In the genomic region with DNA sequence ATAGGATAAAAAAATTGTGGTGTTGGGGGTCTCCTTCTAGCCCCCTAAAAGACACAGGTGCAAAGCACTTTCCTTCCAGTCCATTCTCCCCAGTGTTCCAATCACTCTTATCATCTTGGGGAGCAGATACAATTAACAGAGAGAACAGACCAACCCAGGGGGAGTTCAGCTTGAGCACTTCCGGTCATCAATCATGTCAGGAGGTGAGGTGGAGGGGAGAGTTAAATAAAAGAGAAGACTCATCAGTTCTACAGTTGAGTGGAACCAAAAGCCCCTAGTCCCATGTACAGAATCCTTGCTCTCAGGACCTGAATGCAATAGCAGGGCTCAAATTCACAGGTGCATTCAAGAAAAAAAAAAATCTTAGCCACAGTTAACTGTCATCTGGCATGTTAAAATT, we compare ENCODE assay signal across 25 cellular contexts.
"Had no signal": no experiment of that assay in that cellular context is flagged by ENCODE, and none has a peak within 500 bp of the region (broad histone marks: within the 10 kb centered on the region; RNA-seq: fewer than 3 reads in every experiment).

No MANE protein-coding gene starts in this region.

- H3K9me3 ChIP-seq: ovary, sigmoid colon, testis had no signal

- H3K4me3 ChIP-seq: dorsolateral prefrontal cortex, esophagus muscularis mucosa, gastroesophageal sphincter, heart left ventricle, left ventricle myocardium inferior, lung, ovary, psoas muscle, sigmoid colon, testis, tibial artery had no signal

- DNase-seq: dorsolateral prefrontal cortex; effector CD4-positive, alpha-beta T cell; foreskin keratinocyte; heart left ventricle; hippocampal formation; left cardiac atrium; left ventricle myocardium inferior; natural killer cell; occipital lobe; ovary; posterior cingulate gyrus; psoas muscle; right cardiac atrium; sigmoid colon; stimulated activated CD4-positive, alpha-beta T cell treated with anti-CD3 and anti-CD28 coated beads, Interleukin-2, amount 100 ng/mL, for 24 hours; stimulated activated CD4-positive, alpha-beta T cell treated with anti-CD3 and anti-CD28 coated beads, Interleukin-4, amount 100 ng/mL, for 24 hours; stimulated activated naive CD8-positive, alpha-beta T cell treated with anti-CD3 and anti-CD28 coated beads, Interleukin-15, Interleukin-2, amounts not matched to agents 100 U/mL and 50 U/mL, for 24 hours; substantia nigra; testis; tibial artery had no signal

- H3K36me3 ChIP-seq: esophagus muscularis mucosa, gastroesophageal sphincter, heart left ventricle, left ventricle myocardium inferior, ovary, sigmoid colon, tibial artery had no signal

- FAIRE-seq: islet of Langerhans had no signal

- H3K27me3 ChIP-seq: dorsolateral prefrontal cortex, esophagus muscularis mucosa, foreskin keratinocyte, gastroesophageal sphincter, heart left ventricle, ovary, sigmoid colon, testis, tibial artery had no signal

- H3K4me1 ChIP-seq: esophagus muscularis mucosa, gastroesophageal sphincter, left ventricle myocardium inferior, psoas muscle, sigmoid colon, testis, tibial artery had no signal

- H3K27ac ChIP-seq: dorsolateral prefrontal cortex, esophagus muscularis mucosa, foreskin keratinocyte, gastroesophageal sphincter, heart left ventricle, left ventricle myocardium inferior, ovary, psoas muscle, sigmoid colon, testis, tibial artery had no signal

- ATAC-seq: foreskin keratinocyte; gastroesophageal sphincter; heart left ventricle; left cardiac atrium; natural killer cell; psoas muscle; right cardiac atrium; stimulated activated effector memory CD8-positive, alpha-beta T cell treated with anti-CD3 and anti-CD28 coated beads, Interleukin-12 subunit alpha, Interleukin-12 subunit beta, amount 100 ng/mL, for 72 hours; stimulated activated naive CD8-positive, alpha-beta T cell treated with anti-CD3 and anti-CD28 coated beads, Interleukin-15, Interleukin-2, amounts not matched to agents 100 U/mL and 50 U/mL, for 24 hours had no signal
